In genomic region chr11:68043349-68044144, GRCh38 we compare ENCODE assay signal across 8 cellular contexts. TPM values are rescaled to one million over a fixed set of nuclear protein-coding genes. Genes with fewer than 3 reads are reported as not detected.
A peak's percentile ranks its signal among the peaks of the same experiment; 100 is the strongest.
DNase-seq lines count a peak whose midpoint lies in the region; ATAC-seq and TF ChIP-seq lines count a peak whose summit lies in the region.
"Had no signal": no experiment of that assay in that cellular context is flagged by ENCODE, and none has a peak within 500 bp of the region (broad histone marks: within the 10 kb centered on the region; RNA-seq: fewer than 3 reads in every experiment).

No MANE protein-coding gene starts in this region.

- TF ChIP-seq CTCF in body of pancreas (IDR thresholded peaks at IDR 0.05), result no peak

- H3K4me1 ChIP-seq in body of pancreas (peaks cover 75% of the 10 kb centered on the region), urinary bladder (ENCODE audit: insufficient read depth) (no peaks in the 10 kb centered on the region)

- intact Hi-C loops in activated CD4-positive, alpha-beta T cell treated with anti-CD3 and anti-CD28 coated beads, Interleukin-2, amount 10 ng/mL, durations not matched to agents 24 days and 14 days (cut with micrococcal nuclease), result no loop called here
- intact Hi-C loops in body of pancreas (cut with DNase I), result no loop called here

- no peaks in the 10 kb centered on the region for H3K9me3 Mint-ChIP-seq in activated CD4-positive, alpha-beta T cell treated with anti-CD3 and anti-CD28 coated beads, Interleukin-2, amount 10 ng/mL, durations not matched to agents 24 days and 14 days
- H3K9me3 Mint-ChIP-seq in T-helper 2 cell treated with Interferon-gamma antibody and Interleukin-4, amounts not matched to agents 5 μg/mL and 100 μg/mL, for 36 hours, result no peaks in the 10 kb centered on the region
- H3K9me3 Mint-ChIP-seq: CD8-positive, alpha-beta T cell had no signal

- peaks cover 21% of the 10 kb centered on the region for H3K36me3 Mint-ChIP-seq in activated CD4-positive, alpha-beta T cell treated with anti-CD3 and anti-CD28 coated beads, Interleukin-2, amount 10 ng/mL, durations not matched to agents 24 days and 14 days (ENCODE audit: low read depth)
- peaks cover 21% of the 10 kb centered on the region for H3K36me3 Mint-ChIP-seq in T-helper 2 cell treated with Interferon-gamma antibody and Interleukin-4, amounts not matched to agents 5 μg/mL and 100 μg/mL, for 36 hours (ENCODE audit: low read depth)

- no peak for DNase-seq in activated CD4-positive, alpha-beta T cell treated with anti-CD3 and anti-CD28 coated beads, Interleukin-2, amount 10 ng/mL, durations not matched to agents 24 days and 14 days
- DNase-seq in activated CD4-positive, alpha-beta T cell treated with anti-CD3 and anti-CD28 coated beads, Interleukin-2, amount 50 U/mL, for 1 hour, result no peak
- DNase-seq in body of pancreas (peak in 3 of 4 donors; percentile 58 to 82 (median 60)), germinal center (ENCODE audit: low spot score) (no peak)
- no peak for DNase-seq in T-helper 2 cell treated with Interferon-gamma antibody and Interleukin-4, amounts not matched to agents 5 μg/mL and 100 μg/mL, for 36 hours (ENCODE audit: low spot score)
- DNase-seq: CD8-positive, alpha-beta T cell had no signal

- H3K27ac Mint-ChIP-seq in activated CD4-positive, alpha-beta T cell treated with anti-CD3 and anti-CD28 coated beads, Interleukin-2, amount 10 ng/mL, durations not matched to agents 24 days and 14 days, result peak overlapping the region; percentile 41
- no peak overlapping the region for H3K27ac Mint-ChIP-seq in T-helper 2 cell treated with Interferon-gamma antibody and Interleukin-4, amounts not matched to agents 5 μg/mL and 100 μg/mL, for 36 hours
- H3K27ac Mint-ChIP-seq: CD8-positive, alpha-beta T cell had no signal

- 50 to 79% methylated on average over 10 to 33 of the region's 36 CpGs for WGBS in body of pancreas, 2 donors
- WGBS in urinary bladder, result 55% methylated on average over 36 of the region's 36 CpGs

- no peak overlapping the region for H3K4me3 ChIP-seq in body of pancreas
- no peak overlapping the region for H3K4me3 ChIP-seq in urinary bladder (ENCODE audit: low read depth, low read length)

- peaks cover 9% of the 10 kb centered on the region for H3K4me1 Mint-ChIP-seq in activated CD4-positive, alpha-beta T cell treated with anti-CD3 and anti-CD28 coated beads, Interleukin-2, amount 10 ng/mL, durations not matched to agents 24 days and 14 days
- peaks cover 3% of the 10 kb centered on the region for H3K4me1 Mint-ChIP-seq in T-helper 2 cell treated with Interferon-gamma antibody and Interleukin-4, amounts not matched to agents 5 μg/mL and 100 μg/mL, for 36 hours (ENCODE audit: low read depth)

- H3K4me3 Mint-ChIP-seq in activated CD4-positive, alpha-beta T cell treated with anti-CD3 and anti-CD28 coated beads, Interleukin-2, amount 10 ng/mL, durations not matched to agents 24 days and 14 days, result no peak overlapping the region
- H3K4me3 Mint-ChIP-seq in T-helper 2 cell treated with Interferon-gamma antibody and Interleukin-4, amounts not matched to agents 5 μg/mL and 100 μg/mL, for 36 hours, result no peak overlapping the region
- H3K4me3 Mint-ChIP-seq: CD8-positive, alpha-beta T cell had no signal

- TF ChIP-seq POLR2A in body of pancreas (IDR thresholded peaks at IDR 0.05), result no peak

- no peaks in the 10 kb centered on the region for H3K27me3 ChIP-seq in body of pancreas

- peak overlapping the region; percentile 86 to 96 (median 96) for H3K27ac ChIP-seq in body of pancreas
- peak overlapping the region; percentile 63 for H3K27ac ChIP-seq in urinary bladder (ENCODE audit: low read depth)

- no peaks in the 10 kb centered on the region for H3K9me3 ChIP-seq in body of pancreas

- peaks cover 7 to 11% of the 10 kb centered on the region in 2 donors for H3K36me3 ChIP-seq in body of pancreas (replicated peaks in 1 of 2; ENCODE audit: insufficient read depth in 1 of 2, low read depth in 2 of 2)
- peaks cover 1% of the 10 kb centered on the region for H3K36me3 ChIP-seq in urinary bladder (ENCODE audit: insufficient read depth)

- no peak for ATAC-seq in body of pancreas
- ATAC-seq: CD8-positive, alpha-beta T cell had no signal

- H3K27me3 Mint-ChIP-seq in activated CD4-positive, alpha-beta T cell treated with anti-CD3 and anti-CD28 coated beads, Interleukin-2, amount 10 ng/mL, durations not matched to agents 24 days and 14 days, result no peaks in the 10 kb centered on the region
- H3K27me3 Mint-ChIP-seq in T-helper 2 cell treated with Interferon-gamma antibody and Interleukin-4, amounts not matched to agents 5 μg/mL and 100 μg/mL, for 36 hours (ENCODE audit: low read depth), result no peaks in the 10 kb centered on the region

RNA-seq across cellular contexts. Expression of gene TCIRG1, which starts 4.7 kb away (rescaled TPM):
- total RNA-seq in activated CD4-positive, alpha-beta T cell treated with anti-CD3 and anti-CD28 coated beads, Interleukin-2, amount 10 ng/mL, durations not matched to agents 24 days and 14 days, result 141 and 149 TPM in 2 replicates
- 100 to 1,000 TPM; 488 to 798 TPM for total RNA-seq in body of pancreas
- 43.4 TPM for total RNA-seq in urinary bladder
- 108 TPM for polyA plus RNA-seq in urinary bladder

RNA-seq across cellular contexts. Expression of gene NDUFS8, which starts 13.1 kb away (rescaled TPM):
- total RNA-seq in activated CD4-positive, alpha-beta T cell treated with anti-CD3 and anti-CD28 coated beads, Interleukin-2, amount 10 ng/mL, durations not matched to agents 24 days and 14 days, result 153 and 159 TPM in 2 replicates
- 100 to 1,000 TPM; 108 to 109 TPM for total RNA-seq in body of pancreas
- total RNA-seq in urinary bladder, result 57.0 TPM
- polyA plus RNA-seq in urinary bladder, result 172 TPM

RNA-seq across cellular contexts. Expression of gene ALDH3B1, which starts 33.4 kb away (rescaled TPM):
- total RNA-seq in activated CD4-positive, alpha-beta T cell treated with anti-CD3 and anti-CD28 coated beads, Interleukin-2, amount 10 ng/mL, durations not matched to agents 24 days and 14 days, result not detected in 2 replicates
- total RNA-seq in body of pancreas (10 to 100 TPM; 15.2 to 18.4 TPM), urinary bladder (4.6 TPM)
- polyA plus RNA-seq in urinary bladder, result 14.4 TPM
- total RNA-seq: CD8-positive, alpha-beta T cell had no signal
- polyA plus RNA-seq: neural cell had no signal

RNA-seq across cellular contexts. Expression of gene UNC93B1, which starts 39.6 kb away (rescaled TPM):
- total RNA-seq in activated CD4-positive, alpha-beta T cell treated with anti-CD3 and anti-CD28 coated beads, Interleukin-2, amount 10 ng/mL, durations not matched to agents 24 days and 14 days, result 13.8 and 15.6 TPM in 2 replicates
- 10 to 100 TPM; 33.9 to 40.5 TPM for total RNA-seq in body of pancreas
- total RNA-seq in urinary bladder, result 20.5 TPM
- 34.9 TPM for polyA plus RNA-seq in urinary bladder

Comparison
In these comparisons a context has a peak if more than half of its experiments do, and no peak if none do; other contexts are left out.
1. DNase-seq: peak in body of pancreas (3 of 4); none in activated CD4-positive, alpha-beta T cell treated with anti-CD3 and anti-CD28 coated beads, Interleukin-2, amount 10 ng/mL, durations not matched to agents 24 days and 14 days (single experiment), activated CD4-positive, alpha-beta T cell treated with anti-CD3 and anti-CD28 coated beads, Interleukin-2, amount 50 U/mL, for 1 hour (single experiment), T-helper 2 cell treated with Interferon-gamma antibody and Interleukin-4, amounts not matched to agents 5 μg/mL and 100 μg/mL, for 36 hours (single experiment) and germinal center (single experiment).